ENCODE assay signal across 2 cellular contexts in the genomic region with DNA sequence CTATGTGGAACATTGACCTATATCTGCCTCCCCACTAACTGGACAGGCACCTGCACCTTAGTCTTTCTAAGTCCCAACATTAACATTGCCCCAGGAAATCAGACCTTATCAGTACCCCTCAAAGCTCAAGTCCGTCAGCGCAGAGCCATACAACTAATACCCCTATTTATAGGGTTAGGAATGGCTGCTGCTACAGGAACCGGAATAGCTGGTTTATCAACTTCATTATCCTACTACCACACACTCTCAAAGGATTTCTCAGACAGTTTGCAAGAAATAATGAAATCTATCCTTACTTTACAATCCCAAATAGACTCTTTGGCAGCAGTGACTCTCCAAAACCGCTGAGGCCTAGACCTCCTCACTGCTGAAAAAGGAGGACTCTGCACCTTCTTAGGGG. TPM values are rescaled to one million over a fixed set of nuclear protein-coding genes. Genes with fewer than 3 reads are reported as not detected.
"Had no signal": no experiment of that assay in that cellular context is flagged by ENCODE, and none has a peak within 500 bp of the region (broad histone marks: within the 10 kb centered on the region; RNA-seq: fewer than 3 reads in every experiment).

No MANE protein-coding gene starts in this region.

RNA-seq across cellular contexts. Expression of a gene that starts 48.9 kb away (rescaled TPM):
- total RNA-seq: Right ventricle myocardium superior, SJSA1 had no signal
